ENCODE assay signal across 8 cellular contexts in genomic region chr2:186460465-186460864, GRCh38. TPM values are rescaled to one million over a fixed set of nuclear protein-coding genes. Genes with fewer than 3 reads are reported as not detected.
DNase-seq lines count a peak whose midpoint lies in the region; ATAC-seq and TF ChIP-seq lines count a peak whose summit lies in the region.

No MANE protein-coding gene starts in this region.

- no peak overlapping the region for H2AFZ ChIP-seq in HCT116 (ENCODE audit: low read depth, low read length, poor library complexity, severe bottlenecking)

- H3K4me3 Mint-ChIP-seq in activated CD4-positive, alpha-beta memory T cell treated with anti-CD3 and anti-CD28 coated beads for 36 hours, result no peak overlapping the region

- no peaks in the 10 kb centered on the region for H3K36me3 Mint-ChIP-seq in activated CD4-positive, alpha-beta memory T cell treated with anti-CD3 and anti-CD28 coated beads for 36 hours

- H3K27me3 ChIP-seq in HCT116 (ENCODE audit: insufficient read depth, low read length), result no peaks in the 10 kb centered on the region
- H3K27me3 ChIP-seq in tibial artery, result no peaks in the 10 kb centered on the region

- POLR2A ChIA-PET in HCT116 (lab: Charles Lee), result no interaction called here
- POLR2A ChIA-PET in activated CD4-positive, alpha-beta memory T cell treated with anti-CD3 and anti-CD28 coated beads for 36 hours (lab: Charles Lee), result no interaction called here

- ATAC-seq in GM18498 (IDR thresholded peaks at IDR 0.05; ENCODE audit: unreplicated experiment) (peak; percentile 85), HCT116 (peak; percentile 70)

- intact Hi-C loops in HCT116 (cut with micrococcal nuclease), result loop anchor here (1.0 kb wide), 1 partner anchor 1252 kb away; no protein-coding TSS in a partner anchor
- intact Hi-C loops in activated CD4-positive, alpha-beta memory T cell treated with anti-CD3 and anti-CD28 coated beads for 36 hours (cut with micrococcal nuclease), result no loop called here
- intact Hi-C loops in tibial artery (cut with DNase I; ENCODE audit: low total_unique reads), result no loop called here

- no peaks in the 10 kb centered on the region for H3K4me1 Mint-ChIP-seq in activated CD4-positive, alpha-beta memory T cell treated with anti-CD3 and anti-CD28 coated beads for 36 hours (ENCODE audit: low read depth)

- H3K4me1 ChIP-seq in HCT116 (ENCODE audit: control insufficient read depth in 1 of 2, insufficient read depth in 2 of 2, low read length in 2 of 2) (no peaks in the 10 kb centered on the region), tibial artery (no peaks in the 10 kb centered on the region)

- CTCF ChIA-PET in HCT116 (lab: Charles Lee), result interaction anchor here (0.8 to 1.5 kb wide), 6 partner anchors 10 to 1252 kb away, joined by 3 to 4 read pairs (median 3); no protein-coding TSS in a partner anchor
- CTCF ChIA-PET in activated CD4-positive, alpha-beta memory T cell treated with anti-CD3 and anti-CD28 coated beads for 36 hours (lab: Charles Lee), result no interaction called here

- peaks cover 4% of the 10 kb centered on the region for H3K9me3 Mint-ChIP-seq in activated CD4-positive, alpha-beta memory T cell treated with anti-CD3 and anti-CD28 coated beads for 36 hours

- no peak overlapping the region for H3K27ac ChIP-seq in HCT116 (ENCODE audit: low read depth, low read length)
- no peak overlapping the region for H3K27ac ChIP-seq in tibial artery

- no peak overlapping the region for H3K4me2 ChIP-seq in HCT116 (ENCODE audit: low read length)

- DNase-seq in HCT116 (ENCODE audit: low read depth, low spot score) (no peak), NCI-H2171 treated with DMSO at 0.1 percent for 48 hours (lab: John Stamatoyannopoulos, UW) (peak; percentile 32), epithelial cell of esophagus (ENCODE audit: low read depth) (peak; percentile 41), tibial artery (no peak), COLO829 (ENCODE audit: low spot score) (no peak)
- DNase-seq in activated CD4-positive, alpha-beta memory T cell treated with anti-CD3 and anti-CD28 coated beads for 36 hours, result no peak
- no peak for DNase-seq in activated naive CD4-positive, alpha-beta T cell treated with anti-CD3 and anti-CD28 coated beads, Interleukin-2, amount 50 U/mL, for 16 hours

- RAD21 ChIA-PET in HCT116 (lab: Charles Lee; ENCODE audit: low non-redundant PET in 1 of 2, low total read pairs in 2 of 2, uncharacterized antibody in 2 of 2, unreplicated experiment in 2 of 2), result no interaction called here

- H3K79me2 ChIP-seq in HCT116 (ENCODE audit: insufficient read depth, low read length), result no peaks in the 10 kb centered on the region

- TF ChIP-seq POLR2A in HCT116 (IDR thresholded peaks at IDR 0.05; ENCODE audit: borderline replicate concordance, extremely low read depth, insufficient read depth, insufficient read length), result no peak

- no peaks in the 10 kb centered on the region for H3K27me3 Mint-ChIP-seq in activated CD4-positive, alpha-beta memory T cell treated with anti-CD3 and anti-CD28 coated beads for 36 hours

- no peaks in the 10 kb centered on the region for H3K9me3 ChIP-seq in HCT116 (ENCODE audit: control insufficient read depth in 1 of 2, insufficient read depth in 1 of 2, low read depth in 1 of 2, low read length in 2 of 2)
- H3K9me3 ChIP-seq in tibial artery, result no peaks in the 10 kb centered on the region

- no peak overlapping the region for H3K27ac Mint-ChIP-seq in activated CD4-positive, alpha-beta memory T cell treated with anti-CD3 and anti-CD28 coated beads for 36 hours

- TF ChIP-seq CTCF in HCT116 (IDR thresholded peaks at IDR 0.05 in 2 of 3, conservative IDR thresholded peaks at IDR 0.05 in 1 of 3; ENCODE audit: borderline replicate concordance in 1 of 3, insufficient read depth in 1 of 3, low read depth in 2 of 3, low read length in 2 of 3), result peak; percentile 31 to 60 (median 38); a peak in 5 of 6 replicates
- TF ChIP-seq CTCF in epithelial cell of esophagus (IDR thresholded peaks at IDR 0.05; ENCODE audit: insufficient read depth, low read depth, low read length, missing control alignments), result peak; percentile 57
- peak in 1 of 2 experiments; percentile 15 for TF ChIP-seq CTCF in tibial artery (IDR thresholded peaks at IDR 0.05)

- peak; percentile 67 for TF ChIP-seq RAD21 in HCT116 (IDR thresholded peaks at IDR 0.05; ENCODE audit: low read depth)

- H3K4me3 ChIP-seq in HCT116 (replicated peaks in 1 of 2; ENCODE audit: low read depth in 1 of 2, low read length in 2 of 2) (no peak overlapping the region), epithelial cell of esophagus (ENCODE audit: low read length) (no peak overlapping the region), tibial artery (no peak overlapping the region)

- no peaks in the 10 kb centered on the region for H4K20me1 ChIP-seq in HCT116 (ENCODE audit: insufficient read depth)

- no peaks in the 10 kb centered on the region for H3K9me2 ChIP-seq in HCT116 (ENCODE audit: insufficient read depth)

- no peak overlapping the region for H3K9ac ChIP-seq in HCT116 (ENCODE audit: low read length)

- no TSS peak for BruUV-seq in HCT116 (replicated peaks; lab: Mats Ljungman, UMichigan)

- H3K36me3 ChIP-seq in HCT116 (ENCODE audit: control insufficient read depth in 1 of 2, insufficient read depth in 2 of 2, low read length in 2 of 2) (no peaks in the 10 kb centered on the region), tibial artery (no peaks in the 10 kb centered on the region)

TF ChIP-seq in HCT116, 20 proteins besides CTCF, POLR2A, EP300 and RAD21 (continues in another document):
- TF ChIP-seq EZH2phosphoT487 (IDR thresholded peaks at IDR 0.05; ENCODE audit: borderline replicate concordance) (no peak), SRF (IDR thresholded peaks at IDR 0.05; ENCODE audit: low read depth) (no peak), SP1 (IDR thresholded peaks at IDR 0.05; ENCODE audit: low read depth) (no peak), POLR2AphosphoS5 (IDR thresholded peaks at IDR 0.05; ENCODE audit: low read depth, low read length) (no peak), REST (IDR thresholded peaks at IDR 0.05; ENCODE audit: low read depth) (no peak), SIN3A (IDR thresholded peaks at IDR 0.05; ENCODE audit: low read depth) (no peak), YY1 (IDR thresholded peaks at IDR 0.05; ENCODE audit: extremely low read depth, insufficient replicate concordance, low read depth, low read length) (no peak), ATF3 (IDR thresholded peaks at IDR 0.05) (no peak), ZBTB33 (IDR thresholded peaks at IDR 0.05; ENCODE audit: extremely low read depth, insufficient replicate concordance, low read length) (no peak), CEBPB (IDR thresholded peaks at IDR 0.05; ENCODE audit: low read depth) (no peak), TCF7L2 (IDR thresholded peaks at IDR 0.05; ENCODE audit: borderline replicate concordance, extremely low read depth, insufficient read depth, insufficient read length) (no peak), ELF1 (IDR thresholded peaks at IDR 0.05; ENCODE audit: borderline replicate concordance, low read depth) (no peak), CBX3 (IDR thresholded peaks at IDR 0.05; ENCODE audit: low read depth) (no peak), EZH2 (IDR thresholded peaks at IDR 0.05) (no peak)
- TF ChIP-seq, protein P1, sequence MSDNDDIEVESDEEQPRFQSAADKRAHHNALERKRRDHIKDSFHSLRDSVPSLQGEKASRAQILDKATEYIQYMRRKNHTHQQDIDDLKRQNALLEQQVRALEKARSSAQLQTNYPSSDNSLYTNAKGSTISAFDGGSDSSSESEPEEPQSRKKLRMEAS (IDR thresholded peaks at IDR 0.05), result no peak

RNA-seq across cellular contexts. Expression of gene ZC3H15, which starts 25.6 kb away (rescaled TPM):
- 75.2 TPM for total RNA-seq in HCT116 (2021; ENCODE audit: unreplicated experiment)
- 35.3 and 46.9 TPM in 2 replicates for polyA plus RNA-seq in HCT116 (2012)
- 10 to 100 TPM; 82.5 to 87.1 TPM for total RNA-seq in activated CD4-positive, alpha-beta memory T cell treated with anti-CD3 and anti-CD28 coated beads for 36 hours

Comparison
In these comparisons a context has a peak if more than half of its experiments do, and no peak if none do; other contexts are left out.
1. DNase-seq: peak in NCI-H2171 treated with DMSO at 0.1 percent for 48 hours (single experiment) and epithelial cell of esophagus (single experiment); none in HCT116 (single experiment), activated CD4-positive, alpha-beta memory T cell treated with anti-CD3 and anti-CD28 coated beads for 36 hours (single experiment), tibial artery (0 of 2), COLO829 (single experiment) and activated naive CD4-positive, alpha-beta T cell treated with anti-CD3 and anti-CD28 coated beads, Interleukin-2, amount 50 U/mL, for 16 hours (single experiment).